ENCODE assay signal across 1 cellular context in the genomic region with DNA sequence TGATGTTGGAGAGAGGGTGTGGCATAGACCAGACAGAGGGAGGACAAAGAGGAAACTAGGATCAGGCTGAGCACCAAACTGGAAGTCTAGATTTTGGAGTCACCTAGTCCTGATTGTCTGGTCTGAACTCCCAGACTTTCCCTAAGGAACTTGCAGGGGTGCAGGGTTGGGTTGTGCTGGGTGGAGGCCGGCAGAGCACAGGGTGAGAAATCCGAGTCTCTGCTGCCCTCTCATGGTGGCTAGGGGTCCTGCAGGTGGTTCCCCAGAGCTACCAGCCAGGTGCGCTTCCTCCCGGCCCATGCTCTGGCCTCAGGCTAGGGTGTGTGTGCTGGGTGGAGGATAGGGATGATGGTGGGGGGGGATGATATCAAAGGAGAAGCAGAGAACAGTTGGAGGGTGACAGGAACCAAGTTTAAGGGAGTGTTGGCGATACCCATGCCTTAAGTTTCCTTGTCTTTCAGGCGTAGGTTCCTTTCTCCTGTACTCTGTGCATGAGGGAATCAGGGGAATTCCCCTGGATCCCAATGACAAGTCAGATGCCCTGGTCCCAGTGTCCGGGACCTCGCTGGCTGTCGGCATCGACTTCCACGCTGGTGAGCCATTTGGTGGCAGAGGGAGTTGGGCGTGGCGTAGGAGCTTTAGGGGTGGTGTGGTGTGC.
A peak's percentile ranks its signal among the peaks of the same experiment; 100 is the strongest.
TF ChIP-seq lines count a peak whose summit lies in the region.

No MANE protein-coding gene starts in this region.

TF ChIP-seq in K562, 482 proteins besides CTCF, POLR2A, EP300 and RAD21:
- peak; percentile 51; the same call in 1 of the 2 replicates for TF ChIP-seq CTBP1 (IDR thresholded peaks at IDR 0.05; ENCODE audit: borderline replicate concordance)
- TF ChIP-seq SPI1 (IDR thresholded peaks at IDR 0.05; ENCODE audit: borderline replicate concordance, low read depth, low read length) = peak; percentile 45; the same call in 1 of the 2 replicates
- 0 out of 2 replicates have a peak, but pooled peaks have one; percentile 13 for TF ChIP-seq MTA1 (IDR thresholded peaks at IDR 0.05; ENCODE audit: borderline replicate concordance)
- TF ChIP-seq CREM (IDR thresholded peaks at IDR 0.05; ENCODE audit: low read depth) = 0 out of 2 replicates have a peak, but pooled peaks have one; percentile 23
- TF ChIP-seq CC2D1A (IDR thresholded peaks at IDR 0.05) = peak; percentile 72; the same call in 1 of the 2 replicates
- peak; percentile 89; the same call in 1 of the 2 replicates for TF ChIP-seq STAG1 (CRISPR knock-in tag; IDR thresholded peaks at IDR 0.05; ENCODE audit: borderline replicate concordance)
- TF ChIP-seq, protein P1, sequence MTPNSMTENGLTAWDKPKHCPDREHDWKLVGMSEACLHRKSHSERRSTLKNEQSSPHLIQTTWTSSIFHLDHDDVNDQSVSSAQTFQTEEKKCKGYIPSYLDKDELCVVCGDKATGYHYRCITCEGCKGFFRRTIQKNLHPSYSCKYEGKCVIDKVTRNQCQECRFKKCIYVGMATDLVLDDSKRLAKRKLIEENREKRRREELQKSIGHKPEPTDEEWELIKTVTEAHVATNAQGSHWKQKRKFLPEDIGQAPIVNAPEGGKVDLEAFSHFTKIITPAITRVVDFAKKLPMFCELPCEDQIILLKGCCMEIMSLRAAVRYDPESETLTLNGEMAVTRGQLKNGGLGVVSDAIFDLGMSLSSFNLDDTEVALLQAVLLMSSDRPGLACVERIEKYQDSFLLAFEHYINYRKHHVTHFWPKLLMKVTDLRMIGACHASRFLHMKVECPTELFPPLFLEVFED (CRISPR knock-in tag; conservative IDR thresholded peaks at IDR 0.05) = no peak
- 0 out of 2 replicates have a peak, but pooled peaks have one; percentile 34 for TF ChIP-seq MYC (IDR thresholded peaks at IDR 0.05; ENCODE audit: low read depth, low read length)
- TF ChIP-seq MYC (CRISPR knock-in tag; IDR thresholded peaks at IDR 0.05; ENCODE audit: borderline replicate concordance, low read depth) = no peak
- no peak for TF ChIP-seq SIN3B (IDR thresholded peaks at IDR 0.05; ENCODE audit: low read depth)
- peak; percentile 27; the same call in 1 of the 2 replicates for TF ChIP-seq JUND (IDR thresholded peaks at IDR 0.05; ENCODE audit: borderline replicate concordance, low read depth, low read length)
- TF ChIP-seq JUND (tag; IDR thresholded peaks at IDR 0.05; ENCODE audit: borderline replicate concordance, low read depth, low read length) = no peak
- TF ChIP-seq, protein P2, sequence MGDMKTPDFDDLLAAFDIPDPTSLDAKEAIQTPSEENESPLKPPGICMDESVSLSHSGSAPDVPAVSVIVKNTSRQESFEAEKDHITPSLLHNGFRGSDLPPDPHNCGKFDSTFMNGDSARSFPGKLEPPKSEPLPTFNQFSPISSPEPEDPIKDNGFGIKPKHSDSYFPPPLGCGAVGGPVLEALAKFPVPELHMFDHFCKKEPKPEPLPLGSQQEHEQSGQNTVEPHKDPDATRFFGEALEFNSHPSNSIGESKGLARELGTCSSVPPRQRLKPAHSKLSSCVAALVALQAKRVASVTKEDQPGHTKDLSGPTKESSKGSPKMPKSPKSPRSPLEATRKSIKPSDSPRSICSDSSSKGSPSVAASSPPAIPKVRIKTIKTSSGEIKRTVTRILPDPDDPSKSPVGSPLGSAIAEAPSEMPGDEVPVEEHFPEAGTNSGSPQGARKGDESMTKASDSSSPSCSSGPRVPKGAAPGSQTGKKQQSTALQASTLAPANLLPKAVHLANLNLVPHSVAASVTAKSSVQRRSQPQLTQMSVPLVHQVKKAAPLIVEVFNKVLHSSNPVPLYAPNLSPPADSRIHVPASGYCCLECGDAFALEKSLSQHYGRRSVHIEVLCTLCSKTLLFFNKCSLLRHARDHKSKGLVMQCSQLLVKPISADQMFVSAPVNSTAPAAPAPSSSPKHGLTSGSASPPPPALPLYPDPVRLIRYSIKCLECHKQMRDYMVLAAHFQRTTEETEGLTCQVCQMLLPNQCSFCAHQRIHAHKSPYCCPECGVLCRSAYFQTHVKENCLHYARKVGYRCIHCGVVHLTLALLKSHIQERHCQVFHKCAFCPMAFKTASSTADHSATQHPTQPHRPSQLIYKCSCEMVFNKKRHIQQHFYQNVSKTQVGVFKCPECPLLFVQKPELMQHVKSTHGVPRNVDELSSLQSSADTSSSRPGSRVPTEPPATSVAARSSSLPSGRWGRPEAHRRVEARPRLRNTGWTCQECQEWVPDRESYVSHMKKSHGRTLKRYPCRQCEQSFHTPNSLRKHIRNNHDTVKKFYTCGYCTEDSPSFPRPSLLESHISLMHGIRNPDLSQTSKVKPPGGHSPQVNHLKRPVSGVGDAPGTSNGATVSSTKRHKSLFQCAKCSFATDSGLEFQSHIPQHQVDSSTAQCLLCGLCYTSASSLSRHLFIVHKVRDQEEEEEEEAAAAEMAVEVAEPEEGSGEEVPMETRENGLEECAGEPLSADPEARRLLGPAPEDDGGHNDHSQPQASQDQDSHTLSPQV (IDR thresholded peaks at IDR 0.05) = no peak
- TF ChIP-seq SP1 (CRISPR knock-in tag; IDR thresholded peaks at IDR 0.05) = 0 out of 2 replicates have a peak, but pooled peaks have one; percentile 29
- TF ChIP-seq RBM39 (optimal IDR thresholded peaks at IDR 0.05; ENCODE audit: low read depth, low read length) = peak; percentile 36
- no peak for TF ChIP-seq PCBP1 (IDR thresholded peaks at IDR 0.05; ENCODE audit: low read depth, low read length, poor library complexity, severe bottlenecking)
- TF ChIP-seq NRF1 (conservative IDR thresholded peaks at IDR 0.05 in 1 of 2, IDR thresholded peaks at IDR 0.05 in 1 of 2) = peak in 1 of 2 experiments; percentile 37; a peak in 3 of 4 replicates
- TF ChIP-seq ZNF282 (CRISPR knock-in tag; IDR thresholded peaks at IDR 0.05) = no peak
- TF ChIP-seq SMC3 (conservative IDR thresholded peaks at IDR 0.05; ENCODE audit: insufficient read depth, low read depth, low read length) = peak; percentile 82
- TF ChIP-seq RB1 (IDR thresholded peaks at IDR 0.05; ENCODE audit: low read depth) = peak; percentile 64; the same call in 1 of the 2 replicates
- TF ChIP-seq, protein P3, sequence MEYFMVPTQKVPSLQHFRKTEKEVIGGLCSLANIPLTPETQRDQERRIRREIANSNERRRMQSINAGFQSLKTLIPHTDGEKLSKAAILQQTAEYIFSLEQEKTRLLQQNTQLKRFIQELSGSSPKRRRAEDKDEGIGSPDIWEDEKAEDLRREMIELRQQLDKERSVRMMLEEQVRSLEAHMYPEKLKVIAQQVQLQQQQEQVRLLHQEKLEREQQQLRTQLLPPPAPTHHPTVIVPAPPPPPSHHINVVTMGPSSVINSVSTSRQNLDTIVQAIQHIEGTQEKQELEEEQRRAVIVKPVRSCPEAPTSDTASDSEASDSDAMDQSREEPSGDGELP (CRISPR knock-in tag; IDR thresholded peaks at IDR 0.05; ENCODE audit: borderline replicate concordance) = peak; percentile 26; the same call in 1 of the 2 replicates
- TF ChIP-seq, protein P4, sequence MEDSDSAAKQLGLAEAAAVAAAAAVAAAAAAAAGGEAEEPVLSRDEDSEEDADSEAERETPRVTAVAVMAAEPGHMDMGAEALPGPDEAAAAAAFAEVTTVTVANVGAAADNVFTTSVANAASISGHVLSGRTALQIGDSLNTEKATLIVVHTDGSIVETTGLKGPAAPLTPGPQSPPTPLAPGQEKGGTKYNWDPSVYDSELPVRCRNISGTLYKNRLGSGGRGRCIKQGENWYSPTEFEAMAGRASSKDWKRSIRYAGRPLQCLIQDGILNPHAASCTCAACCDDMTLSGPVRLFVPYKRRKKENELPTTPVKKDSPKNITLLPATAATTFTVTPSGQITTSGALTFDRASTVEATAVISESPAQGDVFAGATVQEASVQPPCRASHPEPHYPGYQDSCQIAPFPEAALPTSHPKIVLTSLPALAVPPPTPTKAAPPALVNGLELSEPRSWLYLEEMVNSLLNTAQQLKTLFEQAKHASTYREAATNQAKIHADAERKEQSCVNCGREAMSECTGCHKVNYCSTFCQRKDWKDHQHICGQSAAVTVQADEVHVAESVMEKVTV (CRISPR knock-in tag; IDR thresholded peaks at IDR 0.05) = peak; percentile 74; the same call in 1 of the 2 replicates
- peak; percentile 4 to 50; a peak in 2 of 4 replicates for TF ChIP-seq MAZ (CRISPR knock-in tag; conservative IDR thresholded peaks at IDR 0.05 in 1 of 2, IDR thresholded peaks at IDR 0.05 in 1 of 2)
